In the genomic region with DNA sequence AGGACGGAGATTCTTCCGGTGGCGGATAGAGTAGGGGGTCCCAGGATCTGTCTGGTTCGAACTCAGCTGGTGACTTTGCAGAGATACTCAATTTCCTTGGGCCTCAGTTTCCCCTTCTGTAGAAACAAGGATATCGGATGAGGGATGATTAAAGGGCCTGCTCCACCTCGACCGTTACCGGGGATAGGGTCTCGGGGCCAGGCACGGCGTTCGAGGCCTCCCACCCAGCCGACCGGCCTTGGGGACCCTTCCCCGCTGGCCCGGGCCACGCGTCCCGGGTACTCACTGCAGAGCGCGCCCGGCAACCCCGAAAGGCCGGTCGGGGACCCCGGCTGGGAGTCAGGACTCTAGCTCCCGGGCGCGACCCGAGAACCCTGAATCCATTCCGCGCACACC, we compare ENCODE assay signal across 8 cellular contexts. TPM values are rescaled to one million over a fixed set of nuclear protein-coding genes. Genes with fewer than 3 reads are reported as not detected.
DNase-seq lines count a peak whose midpoint lies in the region; TF ChIP-seq lines count a peak whose summit lies in the region.

No MANE protein-coding gene starts in this region.

- H3K4me3 ChIP-seq in GM12865 (ENCODE audit: low read depth, low read length) = peak overlapping the region; percentile 97
- H3K4me3 ChIP-seq in MM.1S (ENCODE audit: low read length) = peak overlapping the region; percentile 87
- peak overlapping the region; percentile 90 for H3K4me3 ChIP-seq in trophoblast cell (ENCODE audit: low read depth, low read length)

- H3K18ac ChIP-seq in trophoblast cell (ENCODE audit: low read length) = peak overlapping the region; percentile 95

- H3K36me3 ChIP-seq in MM.1S (replicated peaks; ENCODE audit: insufficient read depth, low read length) (peaks cover 2% of the 10 kb centered on the region), trophoblast cell (ENCODE audit: control insufficient read depth in 1 of 2, insufficient read depth in 2 of 2, low read length in 2 of 2) (peaks cover 17 to 22% of the 10 kb centered on the region in 2 experiments)

- H3F3A ChIP-seq in MM.1S (ENCODE audit: insufficient read depth, low read length) = 0 out of 2 replicates have a peak, but pooled peaks cover 8% of the 10 kb centered on the region

- peak overlapping the region; percentile 98 for H3K14ac ChIP-seq in trophoblast cell (ENCODE audit: low read length)

- peak overlapping the region; percentile 100 for H3K4me3 Mint-ChIP-seq in endothelial cell (ENCODE audit: unreplicated experiment)

- peak overlapping the region; percentile 100 for H2BK5ac ChIP-seq in trophoblast cell (ENCODE audit: low read depth, low read length, poor library complexity)

- peaks cover 21% of the 10 kb centered on the region for H3K4me1 ChIP-seq in MM.1S (ENCODE audit: low read length)
- peaks cover 9 to 15% of the 10 kb centered on the region in 2 experiments for H3K4me1 ChIP-seq in trophoblast cell (ENCODE audit: control insufficient read depth in 1 of 2, insufficient read depth in 2 of 2, low read length in 2 of 2)

- H4K20me1 ChIP-seq in MM.1S (ENCODE audit: insufficient read depth, low read length) = peaks cover 35% of the 10 kb centered on the region

- TF ChIP-seq CTCF in GM12865 (IDR thresholded peaks at IDR 0.05; ENCODE audit: insufficient read depth, low read depth, low read length, missing control alignments) (no peak), MM.1S (IDR thresholded peaks at IDR 0.05; ENCODE audit: low read length) (no peak), endothelial cell (IDR thresholded peaks at IDR 0.05; ENCODE audit: unreplicated experiment) (no peak)

- H3K79me2 ChIP-seq in MM.1S (ENCODE audit: low read length) = peaks cover 70% of the 10 kb centered on the region
- peaks cover 37% of the 10 kb centered on the region for H3K79me2 ChIP-seq in trophoblast cell (ENCODE audit: control insufficient read depth, insufficient read depth, low read length, poor library complexity)

- H3K9me3 Mint-ChIP-seq in endothelial cell (ENCODE audit: unreplicated experiment) = no peaks in the 10 kb centered on the region

- H3K4ac ChIP-seq in trophoblast cell (ENCODE audit: low read depth, low read length) = peak overlapping the region; percentile 98

- no peak overlapping the region for H2BK12ac ChIP-seq in trophoblast cell (ENCODE audit: low read length)

- peak overlapping the region; percentile 100 for H3K9ac ChIP-seq in MM.1S (ENCODE audit: low read length)
- peak overlapping the region; percentile 77 for H3K9ac ChIP-seq in trophoblast cell (ENCODE audit: low read length)

- peak overlapping the region; percentile 98 for H2AK5ac ChIP-seq in trophoblast cell (ENCODE audit: low read length)

- peak overlapping the region; percentile 99 for H4K8ac ChIP-seq in trophoblast cell (ENCODE audit: low read depth, low read length)

- peak overlapping the region; percentile 82 for H2AFZ ChIP-seq in MM.1S (ENCODE audit: low read length)
- peak overlapping the region; percentile 90 for H2AFZ ChIP-seq in trophoblast cell (ENCODE audit: insufficient read depth, low read length, poor library complexity)

- peaks cover 32% of the 10 kb centered on the region for H3K36me3 Mint-ChIP-seq in endothelial cell (ENCODE audit: low read depth, unreplicated experiment)

- peak overlapping the region; percentile 97 for H4K12ac ChIP-seq in trophoblast cell (ENCODE audit: low read depth, low read length)

- H3K9me3 ChIP-seq in MM.1S (replicated peaks; ENCODE audit: insufficient read depth, low read length) (no peaks in the 10 kb centered on the region), trophoblast cell (ENCODE audit: insufficient read depth, low read depth, low read length) (no peaks in the 10 kb centered on the region)

- H3K27ac ChIP-seq in MM.1S (ENCODE audit: low read length) = peak overlapping the region; percentile 89
- peak overlapping the region; percentile 97 for H3K27ac ChIP-seq in trophoblast cell (ENCODE audit: low read depth, low read length)

- peak overlapping the region; percentile 100 for H2BK120ac ChIP-seq in trophoblast cell (ENCODE audit: insufficient read depth, low read length, poor library complexity)

- H3K79me1 ChIP-seq in trophoblast cell (ENCODE audit: low read length) = peaks cover 22% of the 10 kb centered on the region

- H3K4me2 ChIP-seq in MM.1S (ENCODE audit: low read depth, low read length) (peak overlapping the region; percentile 99), trophoblast cell (ENCODE audit: low read length) (peak overlapping the region; percentile 91)

- no peaks in the 10 kb centered on the region for H3K9me2 ChIP-seq in MM.1S (replicated peaks; ENCODE audit: insufficient read depth, low read length)

- no peaks in the 10 kb centered on the region for H3K27me3 ChIP-seq in MM.1S (replicated peaks; ENCODE audit: insufficient read depth, low read length)
- no peaks in the 10 kb centered on the region for H3K27me3 ChIP-seq in trophoblast cell (ENCODE audit: insufficient read depth, low read length)

- peak overlapping the region; percentile 100 for H4K91ac ChIP-seq in trophoblast cell (ENCODE audit: low read depth, low read length)

- H3K23ac ChIP-seq in trophoblast cell (ENCODE audit: low read length) = no peak overlapping the region

- no peak for DNase-seq in GM12865 (ENCODE audit: low read depth)
- DNase-seq in MM.1S = no peak
- DNase-seq in endothelial cell (ENCODE audit: low spot score) = no peak
- no peak for DNase-seq in trophoblast cell
- no peak for DNase-seq in NCI-H2171 treated with DMSO at 0.1 percent for 48 hours (lab: John Stamatoyannopoulos, UW)
- DNase-seq in inferior parietal cortex (ENCODE audit: extremely low spot score) = no peak
- no peak for DNase-seq in occipital lobe (lab: John Stamatoyannopoulos, UW)
- DNase-seq in NCI-H2227 treated with DMSO at 0.1 percent for 48 hours (lab: John Stamatoyannopoulos, UW) = no peak

- peaks cover 46% of the 10 kb centered on the region for H3K4me1 Mint-ChIP-seq in endothelial cell (ENCODE audit: unreplicated experiment)

- H3K27me3 Mint-ChIP-seq in endothelial cell (ENCODE audit: unreplicated experiment) = peaks cover 17% of the 10 kb centered on the region

- no CpG with 5 or more reads among the region's 32 CpGs for WGBS in trophoblast cell (ENCODE audit: extremely low coverage, insufficient coverage, insufficient read length)

- peak overlapping the region; percentile 100 for H3K27ac Mint-ChIP-seq in endothelial cell (ENCODE audit: unreplicated experiment)

RNA-seq across cellular contexts. Expression of gene RHBDD3, which starts 0.3 kb away (rescaled TPM):
- 56.5 TPM for total RNA-seq in endothelial cell (ENCODE audit: unreplicated experiment)
- polyA plus RNA-seq in trophoblast cell (2013) = 25.9 and 28.0 TPM in 2 replicates
- total RNA-seq in occipital lobe = 14.3 TPM

RNA-seq across cellular contexts. Expression of gene EWSR1, which starts 0.6 kb away (rescaled TPM):
- total RNA-seq in endothelial cell (ENCODE audit: unreplicated experiment) = 307 TPM
- 256 and 260 TPM in 2 replicates for polyA plus RNA-seq in trophoblast cell (2013)
- total RNA-seq in occipital lobe = 186 TPM

RNA-seq across cellular contexts. Expression of gene GAS2L1, which starts 39.0 kb away (rescaled TPM):
- total RNA-seq in endothelial cell (ENCODE audit: unreplicated experiment) (33.6 TPM), occipital lobe (7.3 TPM)
- polyA plus RNA-seq in trophoblast cell (2013) = 14.6 and 14.7 TPM in 2 replicates

RNA-seq across cellular contexts. Expression of gene RASL10A, which starts 48.0 kb away (rescaled TPM):
- total RNA-seq in endothelial cell (ENCODE audit: unreplicated experiment) = 30.1 TPM
- polyA plus RNA-seq in trophoblast cell (2013) = 1.1 and 1.2 TPM in 2 replicates
- 15.0 TPM for total RNA-seq in occipital lobe
